In the genomic region with DNA sequence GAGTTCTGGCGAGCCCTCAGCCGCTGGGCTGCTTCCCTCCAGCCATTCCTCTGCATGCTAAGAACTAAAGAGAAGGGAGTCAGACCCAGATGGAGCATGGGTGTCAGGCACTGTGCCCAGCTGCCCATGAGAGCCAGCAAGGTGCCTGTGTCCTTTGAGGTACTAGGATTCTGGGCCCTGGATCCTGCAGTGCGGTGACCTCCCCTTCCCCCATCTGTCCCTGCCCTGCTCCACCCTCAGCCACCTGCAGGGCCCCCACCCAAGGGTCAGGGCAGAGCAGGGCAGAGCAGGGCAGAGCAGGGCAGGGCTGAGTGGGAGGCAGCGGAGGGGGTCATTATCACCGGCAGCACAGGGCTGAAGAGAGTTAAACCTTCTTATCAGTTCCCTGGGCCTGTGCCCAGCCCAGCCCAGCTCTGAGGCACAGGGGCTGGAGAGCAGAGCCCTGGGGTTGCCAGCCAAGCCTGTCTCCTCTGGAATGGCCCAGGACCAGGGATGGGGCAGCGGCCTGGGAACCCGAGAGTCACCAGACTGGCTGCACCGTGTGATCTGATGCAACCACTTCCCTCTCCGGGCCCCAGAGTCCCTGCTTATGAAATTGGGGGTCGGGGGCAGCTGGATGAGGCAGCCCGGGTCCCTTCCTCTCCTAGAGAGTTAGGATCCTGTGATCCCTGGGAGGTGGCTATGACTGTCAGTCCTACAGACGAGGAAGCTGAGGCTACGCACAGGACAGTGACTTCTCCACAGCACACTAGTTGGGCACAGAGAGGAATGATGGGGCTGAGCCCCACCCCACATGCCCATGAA, we compare ENCODE assay signal across 1 cellular context.
TF ChIP-seq lines count a peak whose summit lies in the region.

No MANE protein-coding gene starts in this region.

TF ChIP-seq in H1, 55 proteins besides CTCF, POLR2A, EP300 and RAD21:
- TF ChIP-seq BCL11A (IDR thresholded peaks at IDR 0.05; ENCODE audit: low read depth in 2 of 2, low read length in 2 of 2): no peak
- TF ChIP-seq TAF1 (IDR thresholded peaks at IDR 0.05; ENCODE audit: low read depth, low read length): no peak
- no peak for TF ChIP-seq RBBP5 (IDR thresholded peaks at IDR 0.05; ENCODE audit: borderline replicate concordance, low read depth, low read length)
- TF ChIP-seq SAP30 (IDR thresholded peaks at IDR 0.05; ENCODE audit: insufficient read depth, insufficient replicate concordance, low read length): no peak
TF ChIP-seq in H1: peak in this region for 0.
